Comparison of ENCODE assay signal across 1 cellular context in the genomic region with DNA sequence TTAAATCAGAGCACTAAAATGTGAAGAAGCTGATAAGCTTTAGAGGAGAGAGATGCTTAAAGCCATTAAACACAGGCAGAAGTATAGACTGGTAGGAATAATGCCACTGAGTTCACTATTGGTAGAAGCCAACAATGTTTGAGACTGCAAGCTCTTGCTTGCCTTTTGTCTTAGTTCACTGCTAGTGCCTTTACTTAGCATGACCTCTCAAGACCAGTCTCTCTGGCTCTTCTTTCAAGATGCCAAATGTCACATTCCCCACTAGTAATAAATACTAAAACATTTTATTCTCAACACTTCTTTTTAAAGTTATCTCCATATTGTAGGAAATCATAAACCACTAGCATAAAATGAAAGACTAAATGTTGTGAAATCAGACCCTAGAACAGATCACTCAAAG.
TF ChIP-seq lines count a peak whose summit lies in the region.

No MANE protein-coding gene starts in this region.

TF ChIP-seq in WTC11, 78 proteins besides CTCF, POLR2A, EP300 and RAD21 (continued from another document):
- TF ChIP-seq ATF3 (CRISPR knock-in tag; conservative IDR thresholded peaks at IDR 0.05), result no peak
- TF ChIP-seq ZBTB21 (CRISPR knock-in tag; IDR thresholded peaks at IDR 0.05; ENCODE audit: borderline replicate concordance), result no peak
- no peak for TF ChIP-seq IRF2 (CRISPR knock-in tag; IDR thresholded peaks at IDR 0.05; ENCODE audit: borderline replicate concordance, low read depth)
- TF ChIP-seq EMX1 (CRISPR knock-in tag; IDR thresholded peaks at IDR 0.05), result no peak
- TF ChIP-seq, protein P1, sequence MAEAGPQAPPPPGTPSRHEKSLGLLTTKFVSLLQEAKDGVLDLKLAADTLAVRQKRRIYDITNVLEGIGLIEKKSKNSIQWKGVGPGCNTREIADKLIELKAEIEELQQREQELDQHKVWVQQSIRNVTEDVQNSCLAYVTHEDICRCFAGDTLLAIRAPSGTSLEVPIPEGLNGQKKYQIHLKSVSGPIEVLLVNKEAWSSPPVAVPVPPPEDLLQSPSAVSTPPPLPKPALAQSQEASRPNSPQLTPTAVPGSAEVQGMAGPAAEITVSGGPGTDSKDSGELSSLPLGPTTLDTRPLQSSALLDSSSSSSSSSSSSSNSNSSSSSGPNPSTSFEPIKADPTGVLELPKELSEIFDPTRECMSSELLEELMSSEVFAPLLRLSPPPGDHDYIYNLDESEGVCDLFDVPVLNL (CRISPR knock-in tag; IDR thresholded peaks at IDR 0.05; ENCODE audit: borderline replicate concordance, low read depth), result no peak
- no peak for TF ChIP-seq SP1 (CRISPR knock-in tag; conservative IDR thresholded peaks at IDR 0.05)
